In the genomic region with DNA sequence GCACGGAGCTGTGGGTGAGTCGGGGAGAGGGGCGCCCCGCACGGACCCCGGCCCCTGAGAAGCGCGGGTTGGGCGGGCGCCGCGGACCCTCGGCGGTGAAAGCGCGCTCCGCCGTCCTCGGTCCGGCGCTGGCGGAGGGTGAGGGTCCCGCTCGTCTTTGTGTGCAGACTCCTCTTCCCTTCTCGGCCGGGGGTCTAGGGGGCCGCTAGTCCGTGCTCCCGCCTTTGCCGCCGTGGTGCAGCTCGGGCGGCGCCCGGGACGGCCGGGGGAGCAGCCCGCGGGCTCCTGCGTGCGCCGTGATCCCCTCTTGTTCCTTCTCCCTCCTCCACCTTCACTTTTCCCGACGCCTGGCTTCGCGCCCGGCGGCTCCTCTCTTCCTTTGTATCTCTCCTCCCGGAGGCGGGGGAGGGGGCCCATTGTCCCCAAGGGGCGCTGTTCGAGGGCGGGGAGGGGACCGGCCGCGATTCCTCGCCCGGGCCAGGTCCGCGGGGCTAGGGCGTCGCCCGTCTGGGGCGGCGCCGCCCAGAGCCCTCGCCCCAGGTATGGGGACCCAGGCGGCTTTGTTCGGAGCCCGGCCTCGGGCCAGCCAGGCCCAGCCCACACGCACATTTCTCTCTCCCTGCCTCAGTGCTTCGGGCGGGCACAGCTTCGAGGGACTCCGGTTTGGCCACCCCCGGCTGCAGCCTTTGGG, we compare ENCODE assay signal across 8 cellular contexts. TPM values are rescaled to one million over a fixed set of nuclear protein-coding genes. Genes with fewer than 3 reads are reported as not detected.
DNase-seq lines count a peak whose midpoint lies in the region; ATAC-seq and TF ChIP-seq lines count a peak whose summit lies in the region.

No MANE protein-coding gene starts in this region.

- TF ChIP-seq CTCF in lower leg skin (IDR thresholded peaks at IDR 0.05) (no peak), suprapubic skin (IDR thresholded peaks at IDR 0.05) (no peak)

- H3K9me3 ChIP-seq in suprapubic skin = no peaks in the 10 kb centered on the region

- ATAC-seq in HG02885 (IDR thresholded peaks at IDR 0.05; ENCODE audit: poor library complexity, unreplicated experiment) (peak; percentile 46), GM18870 (IDR thresholded peaks at IDR 0.05; ENCODE audit: unreplicated experiment) (no peak), GM19455 (IDR thresholded peaks at IDR 0.05; ENCODE audit: unreplicated experiment) (no peak)

- H3K4me1 ChIP-seq in suprapubic skin = peaks cover 27% of the 10 kb centered on the region

- TF ChIP-seq POLR2A in lower leg skin (IDR thresholded peaks at IDR 0.05) = no peak
- TF ChIP-seq POLR2A in suprapubic skin (IDR thresholded peaks at IDR 0.05) = no peak

- no peak for TF ChIP-seq EP300 in suprapubic skin (IDR thresholded peaks at IDR 0.05)

- DNase-seq in D341Med (ENCODE audit: low spot score) = peak; percentile 84
- peak; percentile 44 for DNase-seq in RPMI8226
- peak; percentile 37 for DNase-seq in dermis blood vessel endothelial cell
- peak in 1 of 2 donors; percentile 90 for DNase-seq in lower leg skin (ENCODE audit: low spot score in 2 of 2)
- DNase-seq in suprapubic skin (ENCODE audit: low spot score in 2 of 2) = peak in 1 of 2 donors; percentile 74

- H3K4me3 ChIP-seq in lower leg skin (ENCODE audit: low read depth, poor library complexity, severe bottlenecking) (peak overlapping the region; percentile 72), suprapubic skin (peak overlapping the region; percentile 77)

- intact Hi-C loops in lower leg skin (cut with DNase I; ENCODE audit: low total_unique reads) = loop anchor here (10.0 kb wide), 2 partner anchors 166 to 396 kb away; no protein-coding TSS in a partner anchor

- no peaks in the 10 kb centered on the region for H3K27me3 ChIP-seq in suprapubic skin

- H3K36me3 ChIP-seq in suprapubic skin = no peaks in the 10 kb centered on the region

- WGBS in lower leg skin, 2 donors = 0% methylated on average over 18 to 40 of the region's 77 CpGs
- WGBS in suprapubic skin = under 1% methylated on average over 71 of the region's 77 CpGs

- H3K27ac ChIP-seq in suprapubic skin = peak overlapping the region; percentile 93

RNA-seq across cellular contexts. Expression of gene FNBP1L, which starts 0.5 kb away (rescaled TPM):
- total RNA-seq in dermis blood vessel endothelial cell (82.4 and 93.0 TPM in 2 replicates), lower leg skin (10 to 100 TPM; 19.4 to 30.4 (median 21.9) TPM), suprapubic skin (10 to 100 TPM; 18.6 to 60.8 (median 25.2) TPM)
